9 cellular contexts compared by ENCODE assay signal in the genomic region with DNA sequence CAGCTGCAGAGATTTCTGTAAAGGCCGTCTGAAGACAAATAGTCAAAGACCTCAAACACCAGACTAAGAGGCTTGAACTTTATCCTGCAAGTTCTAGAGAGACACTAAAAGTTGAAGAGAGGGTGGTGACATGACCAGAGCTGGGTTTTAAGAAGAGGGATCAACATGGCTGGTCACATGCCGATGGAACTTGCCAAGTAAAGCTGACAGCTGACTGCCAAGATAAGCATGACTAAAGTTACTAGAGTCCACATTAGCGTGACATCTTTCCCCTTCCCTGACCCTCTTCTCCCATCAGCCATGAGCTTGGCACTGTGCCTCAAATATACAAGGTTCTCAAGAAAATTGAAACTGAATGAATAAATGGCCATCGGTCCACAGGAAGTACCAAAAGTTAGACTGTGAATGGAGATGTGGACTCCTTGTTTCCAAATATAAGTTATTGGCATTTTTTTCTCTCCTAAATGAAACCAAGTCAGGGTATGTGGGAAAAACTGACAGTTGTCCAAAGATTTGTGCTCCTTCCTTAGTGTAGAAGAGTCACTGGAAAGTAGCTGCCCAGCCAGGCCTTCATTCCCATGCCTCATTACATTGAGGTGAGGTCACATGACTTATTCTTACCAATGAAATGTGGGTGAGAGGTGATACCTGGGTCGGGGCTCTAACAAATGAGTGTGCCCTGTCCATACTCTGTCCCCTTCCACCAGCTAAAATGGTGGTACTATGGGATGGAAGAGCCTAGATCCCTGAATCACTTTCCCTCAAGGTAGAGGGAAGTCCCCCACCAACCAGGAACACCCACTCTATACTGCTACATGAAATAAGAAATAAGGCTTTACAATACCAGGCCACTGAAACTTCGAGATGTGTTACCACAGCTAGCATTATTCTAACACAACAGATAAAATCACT. TPM values are rescaled to one million over a fixed set of nuclear protein-coding genes. Genes with fewer than 3 reads are reported as not detected.
DNase-seq lines count a peak whose midpoint lies in the region; ATAC-seq and TF ChIP-seq lines count a peak whose summit lies in the region.
"Had no signal": no experiment of that assay in that cellular context is flagged by ENCODE, and none has a peak within 500 bp of the region (broad histone marks: within the 10 kb centered on the region; RNA-seq: fewer than 3 reads in every experiment).

No MANE protein-coding gene starts in this region.

- no peak overlapping the region for H3K4me3 ChIP-seq in MG63
- no peak overlapping the region for H3K4me3 ChIP-seq in hepatocyte
- H3K4me3 ChIP-seq in stomach, result no peak overlapping the region
- no peak overlapping the region for H3K4me3 ChIP-seq in A673 (ENCODE audit: low read depth, low read length, poor library complexity, severe bottlenecking)

- peaks cover 17% of the 10 kb centered on the region for H3K4me1 ChIP-seq in hepatocyte (ENCODE audit: insufficient read depth)
- peaks cover 47 to 68% (median 63%) of the 10 kb centered on the region in 4 donors for H3K4me1 ChIP-seq in stomach
- no peaks in the 10 kb centered on the region for H3K4me1 ChIP-seq in A673 (ENCODE audit: insufficient read depth, low read length, poor library complexity, severe bottlenecking)

- BruUV-seq in A673 (replicated peaks; lab: Mats Ljungman, UMichigan), result no TSS peak

- peaks cover 87% of the 10 kb centered on the region for H3K79me2 ChIP-seq in hepatocyte

- no peaks in the 10 kb centered on the region for H3K9me2 ChIP-seq in hepatocyte (replicated peaks; ENCODE audit: insufficient read depth)

- no peaks in the 10 kb centered on the region for H3K9me3 ChIP-seq in MG63
- no peaks in the 10 kb centered on the region for H3K9me3 ChIP-seq in hepatocyte (ENCODE audit: low read depth)
- H3K9me3 ChIP-seq in stomach, result no peaks in the 10 kb centered on the region
- H3K9me3 ChIP-seq in A673 (ENCODE audit: low read depth, low read length, poor library complexity, severe bottlenecking), result no peaks in the 10 kb centered on the region

- no peak overlapping the region for H3K4me2 ChIP-seq in hepatocyte

- H3K27ac ChIP-seq in hepatocyte (peak overlapping the region; percentile 15), stomach (peak overlapping the region in 4 of 5 donors; percentile 58 to 80 (median 67)), A673 (ENCODE audit: low read depth, low read length, poor library complexity, severe bottlenecking) (no peak overlapping the region)

- peak; percentile 70 for DNase-seq in MG63
- peak; percentile 49 for DNase-seq in brain pericyte (ENCODE audit: low read depth, low spot score)
- no peak for DNase-seq in hepatocyte (ENCODE audit: low spot score)
- DNase-seq in stomach, result no peak
- DNase-seq in A673 (ENCODE audit: low spot score), result no peak
- no peak for DNase-seq in NCI-H2227 (lab: John Stamatoyannopoulos, UW; ENCODE audit: unreplicated experiment)
- DNase-seq: effector memory CD8-positive, alpha-beta T cell; naive thymus-derived CD4-positive, alpha-beta T cell had no signal

- TF ChIP-seq EP300 in stomach (IDR thresholded peaks at IDR 0.05), result no peak

- no peaks in the 10 kb centered on the region for H4K20me1 ChIP-seq in hepatocyte (ENCODE audit: insufficient read depth, poor library complexity, severe bottlenecking)

- H2AFZ ChIP-seq in hepatocyte, result no peak overlapping the region

- H3K27me3 ChIP-seq in MG63 (no peaks in the 10 kb centered on the region), hepatocyte (no peaks in the 10 kb centered on the region), stomach (no peaks in the 10 kb centered on the region), A673 (replicated peaks; ENCODE audit: insufficient read depth, low read depth, low read length, poor library complexity) (no peaks in the 10 kb centered on the region)

- H3K36me3 ChIP-seq in MG63, result peaks cover 24% of the 10 kb centered on the region
- H3K36me3 ChIP-seq in hepatocyte (replicated peaks; ENCODE audit: insufficient read depth, low read depth), result no peaks in the 10 kb centered on the region
- peaks cover 0 to 5% (median 0%) of the 10 kb centered on the region in 4 donors for H3K36me3 ChIP-seq in stomach
- peaks cover 5% of the 10 kb centered on the region for H3K36me3 ChIP-seq in A673 (ENCODE audit: insufficient read depth, low read length, poor library complexity, severe bottlenecking)

- WGBS in hepatocyte (ENCODE audit: low lambda C conversion rate, missing lambda C conversion rate), result 83% methylated on average over 6 of the region's 6 CpGs
- WGBS in stomach, 5 donors, result 70 to 72% (median 71%) methylated on average over 6 of the region's 6 CpGs

- no peak for ATAC-seq in esophagus mucosa
- ATAC-seq: effector memory CD8-positive, alpha-beta T cell; naive thymus-derived CD4-positive, alpha-beta T cell had no signal

- TF ChIP-seq POLR2A in stomach (IDR thresholded peaks at IDR 0.05), result no peak

- no peak for TF ChIP-seq CTCF in hepatocyte (IDR thresholded peaks at IDR 0.05; ENCODE audit: poor library complexity)
- TF ChIP-seq CTCF in stomach (IDR thresholded peaks at IDR 0.05), result no peak
- TF ChIP-seq CTCF in A673 (conservative IDR thresholded peaks at IDR 0.05; ENCODE audit: low read depth, low read length), result no peak

- POLR2A ChIA-PET in A673 (lab: Charles Lee; ENCODE audit: low non-redundant PET), result no interaction called here

- CTCF ChIA-PET in A673 (lab: Charles Lee), result interaction anchor here (0.6 kb wide), 1 partner anchor 104 kb away, joined by 4 read pairs; no protein-coding TSS in a partner anchor

- intact Hi-C loops in stomach (cut with DNase I; ENCODE audit: low total_unique reads) (no loop called here), A673 (cut with micrococcal nuclease; ENCODE audit: unreplicated experiment) (no loop called here)

RNA-seq across cellular contexts. Expression of a gene that starts 24.4 kb away (rescaled TPM):
- total RNA-seq in MG63 (2014; rRNA removed; shearing (Covaris generic); ENCODE audit: low replicate concordance), result 63.4 and 130 TPM in 2 replicates
- total RNA-seq in hepatocyte, result 89.7 and 99.4 TPM in 2 replicates
- polyA plus RNA-seq in hepatocyte, result 40.2 and 55.5 TPM in 2 replicates
- 100 to 1,000 TPM in 3 of 5 donors, 10 to 100 TPM in 2; 21.7 to 180 (median 129) TPM for total RNA-seq in stomach
- polyA plus RNA-seq in stomach, result 10 to 100 TPM; 24.8 to 36.5 (median 24.8) TPM
- 65.4 and 72.5 TPM in 2 replicates for total RNA-seq in A673 (2021)
- 45.7 TPM for total RNA-seq in esophagus mucosa

Comparison
In these comparisons a context has a peak if more than half of its experiments do, and no peak if none do; other contexts are left out.
1. DNase-seq: peak in MG63 (single experiment) and brain pericyte (single experiment); none in hepatocyte (single experiment), stomach (single experiment), A673 (single experiment) and NCI-H2227 (single experiment).